9 cellular contexts compared by ENCODE assay signal in genomic region chr18:36711813-36712444, GRCh38.
DNase-seq lines count a peak whose midpoint lies in the region; ATAC-seq and TF ChIP-seq lines count a peak whose summit lies in the region.
"Had no signal": no experiment of that assay in that cellular context is flagged by ENCODE, and none has a peak within 500 bp of the region (broad histone marks: within the 10 kb centered on the region; RNA-seq: fewer than 3 reads in every experiment).

No MANE protein-coding gene starts in this region.

- H3K4me1 Mint-ChIP-seq in HFFc6 (ENCODE audit: low read depth) = peaks cover 44% of the 10 kb centered on the region
- no peaks in the 10 kb centered on the region for H3K4me1 Mint-ChIP-seq in activated T-helper 2 cell treated with anti-CD3 and anti-CD28 coated beads, Interferon-gamma antibody, Interleukin-2, Interleukin-4, amounts not matched to agents 10 μg/mL and 5 μg/mL and 100 μg/mL, durations not matched to agents 14 hours and 24 hours and 36 hours (ENCODE audit: low read depth)
- H3K4me1 Mint-ChIP-seq: activated CD4-positive, alpha-beta T cell treated with anti-CD3 and anti-CD28 coated beads, Interleukin-2, amount 10 ng/mL, durations not matched to agents 7 days and 5 days had no signal

- intact Hi-C loops in left ventricle myocardium superior (cut with micrococcal nuclease) = no loop called here
- intact Hi-C loops in activated T-helper 2 cell treated with anti-CD3 and anti-CD28 coated beads, Interferon-gamma antibody, Interleukin-2, Interleukin-4, amounts not matched to agents 10 μg/mL and 5 μg/mL and 100 μg/mL, durations not matched to agents 14 hours and 24 hours and 36 hours (cut with micrococcal nuclease) = no loop called here

- no peaks in the 10 kb centered on the region for H3K9me3 ChIP-seq in thoracic aorta

- TF ChIP-seq CTCF in HFFc6 (IDR thresholded peaks at IDR 0.05) (no peak), thoracic aorta (IDR thresholded peaks at IDR 0.05) (no peak)

- no peak overlapping the region for H3K4me3 ChIP-seq in thoracic aorta

- ATAC-seq in left ventricle myocardium superior (peak; percentile 83), thoracic aorta (ENCODE audit: insufficient number of reproducible peaks, low FRiP score, low read depth) (no peak)

- H3K27me3 ChIP-seq in thoracic aorta (replicated peaks; ENCODE audit: insufficient read depth) = no peaks in the 10 kb centered on the region

- no peaks in the 10 kb centered on the region for H3K9me3 Mint-ChIP-seq in HFFc6
- no peaks in the 10 kb centered on the region for H3K9me3 Mint-ChIP-seq in activated T-helper 2 cell treated with anti-CD3 and anti-CD28 coated beads, Interferon-gamma antibody, Interleukin-2, Interleukin-4, amounts not matched to agents 10 μg/mL and 5 μg/mL and 100 μg/mL, durations not matched to agents 14 hours and 24 hours and 36 hours
- H3K9me3 Mint-ChIP-seq: activated CD4-positive, alpha-beta T cell treated with anti-CD3 and anti-CD28 coated beads, Interleukin-2, amount 10 ng/mL, durations not matched to agents 7 days and 5 days had no signal

- no peaks in the 10 kb centered on the region for H3K36me3 ChIP-seq in thoracic aorta

- peaks cover 0 to 6% of the 10 kb centered on the region in 2 donors for H3K4me1 ChIP-seq in thoracic aorta (ENCODE audit: control insufficient read depth in 1 of 2, low read depth in 2 of 2)

- peaks cover 26% of the 10 kb centered on the region for H3K36me3 Mint-ChIP-seq in HFFc6 (ENCODE audit: low read depth)
- no peaks in the 10 kb centered on the region for H3K36me3 Mint-ChIP-seq in activated T-helper 2 cell treated with anti-CD3 and anti-CD28 coated beads, Interferon-gamma antibody, Interleukin-2, Interleukin-4, amounts not matched to agents 10 μg/mL and 5 μg/mL and 100 μg/mL, durations not matched to agents 14 hours and 24 hours and 36 hours (ENCODE audit: low read depth)

- H3K4me3 Mint-ChIP-seq in HFFc6 = no peak overlapping the region
- no peak overlapping the region for H3K4me3 Mint-ChIP-seq in activated T-helper 2 cell treated with anti-CD3 and anti-CD28 coated beads, Interferon-gamma antibody, Interleukin-2, Interleukin-4, amounts not matched to agents 10 μg/mL and 5 μg/mL and 100 μg/mL, durations not matched to agents 14 hours and 24 hours and 36 hours (ENCODE audit: low read depth)
- H3K4me3 Mint-ChIP-seq: activated CD4-positive, alpha-beta T cell treated with anti-CD3 and anti-CD28 coated beads, Interleukin-2, amount 10 ng/mL, durations not matched to agents 7 days and 5 days had no signal

- DNase-seq in HFFc6 (peak; percentile 84), astrocyte of the hippocampus (ENCODE audit: low read depth, low spot score) (peak; percentile 93), left ventricle myocardium superior (peak; percentile 40), thoracic aorta (ENCODE audit: low spot score) (peak; percentile 21), 8988T (no peak), GDM1 (lab: John Stamatoyannopoulos, UW) (no peak)
- DNase-seq in activated T-helper 2 cell treated with anti-CD3 and anti-CD28 coated beads, Interferon-gamma antibody, Interleukin-2, Interleukin-4, amounts not matched to agents 10 μg/mL and 5 μg/mL and 100 μg/mL, durations not matched to agents 14 hours and 24 hours and 36 hours (ENCODE audit: low spot score) = no peak
- DNase-seq: activated CD4-positive, alpha-beta T cell treated with anti-CD3 and anti-CD28 coated beads, Interleukin-2, amount 10 ng/mL, durations not matched to agents 7 days and 5 days; NCI-H1417 had no signal

- no peak overlapping the region for H3K27ac ChIP-seq in thoracic aorta

- H3K27me3 Mint-ChIP-seq in HFFc6 (ENCODE audit: insufficient read depth) = no peaks in the 10 kb centered on the region; the same call in 1 of the 2 replicates
- H3K27me3 Mint-ChIP-seq in activated T-helper 2 cell treated with anti-CD3 and anti-CD28 coated beads, Interferon-gamma antibody, Interleukin-2, Interleukin-4, amounts not matched to agents 10 μg/mL and 5 μg/mL and 100 μg/mL, durations not matched to agents 14 hours and 24 hours and 36 hours (ENCODE audit: low read depth) = peaks cover 5% of the 10 kb centered on the region

- H3K27ac Mint-ChIP-seq in HFFc6 = peak overlapping the region; percentile 76
- no peak overlapping the region for H3K27ac Mint-ChIP-seq in activated T-helper 2 cell treated with anti-CD3 and anti-CD28 coated beads, Interferon-gamma antibody, Interleukin-2, Interleukin-4, amounts not matched to agents 10 μg/mL and 5 μg/mL and 100 μg/mL, durations not matched to agents 14 hours and 24 hours and 36 hours
- H3K27ac Mint-ChIP-seq: activated CD4-positive, alpha-beta T cell treated with anti-CD3 and anti-CD28 coated beads, Interleukin-2, amount 10 ng/mL, durations not matched to agents 7 days and 5 days had no signal

Comparison
In these comparisons a context has a peak if more than half of its experiments do, and no peak if none do; other contexts are left out.
1. DNase-seq: peak in HFFc6 (single experiment), astrocyte of the hippocampus (single experiment), left ventricle myocardium superior (single experiment) and thoracic aorta (single experiment); none in activated T-helper 2 cell treated with anti-CD3 and anti-CD28 coated beads, Interferon-gamma antibody, Interleukin-2, Interleukin-4, amounts not matched to agents 10 μg/mL and 5 μg/mL and 100 μg/mL, durations not matched to agents 14 hours and 24 hours and 36 hours (single experiment), 8988T (single experiment) and GDM1 (single experiment).